Comparison of ENCODE assay signal across 25 cellular contexts in genomic region chr11:111045874-111046273, GRCh38.
"Had no signal": no experiment of that assay in that cellular context is flagged by ENCODE, and none has a peak within 500 bp of the region (broad histone marks: within the 10 kb centered on the region; RNA-seq: fewer than 3 reads in every experiment).

No MANE protein-coding gene starts in this region.

- DNase-seq: activated CD4-positive, alpha-beta memory T cell treated with anti-CD3 and anti-CD28 coated beads for 36 hours; activated CD4-positive, alpha-beta T cell treated with anti-CD3 and anti-CD28 coated beads, Interleukin-2, amount 10 ng/mL, durations not matched to agents 7 days and 5 days; activated CD4-positive, CD25-positive, alpha-beta regulatory T cell; activated gamma-delta T cell; activated naive CD4-positive, alpha-beta T cell treated with anti-CD3 and anti-CD28 coated beads for 36 hours; activated T-cell treated with anti-CD3 and anti-CD28 coated beads for 4 hours; activated T-cell treated with anti-CD3 and anti-CD28 coated beads, Interleukin-2, amount 50 U/mL, for 48 hours; NCI-H1092; NCI-H1417 treated with DMSO at 0.1 percent for 48 hours; NCI-H1694; NCI-H2029; NCI-H2107; NCI-H2171 treated with DMSO at 0.1 percent for 48 hours; NCI-H510A; NCI-H526 treated with DMSO at 0.1 percent for 48 hours; NK-92 treated with Interleukin-12 subunit alpha and Interleukin-12 subunit beta, amount 100 ng/mL, for 24 hours; OCI-M1; RPMI8226; SHP77; T-helper 2 cell; T1000 had no signal

- ATAC-seq: activated T-helper 17 cell treated with anti-CD3 and anti-CD28 coated beads, Interleukin-2, amount 50 U/mL, for 72 hours; Panc1 had no signal

- H3K9me3 ChIP-seq: SJSA1 had no signal

- H3K4me3 ChIP-seq: SJSA1 had no signal

- H3K27ac ChIP-seq: KMS-11, SJSA1 had no signal

- H3K27me3 ChIP-seq: SJSA1 had no signal

- H3K9ac ChIP-seq: KMS-11 had no signal

- H3K4me1 ChIP-seq: SJSA1 had no signal

- H3K4me2 ChIP-seq: KMS-11 had no signal

- H3K36me3 ChIP-seq: SJSA1 had no signal
